ENCODE assay signal across 1 cellular context in genomic region chr2:118632921-118633320, GRCh38.
TF ChIP-seq lines count a peak whose summit lies in the region.

No MANE protein-coding gene starts in this region.

TF ChIP-seq in K562, 482 proteins besides CTCF, POLR2A, EP300 and RAD21 (continued from another document):
- TF ChIP-seq MLX (CRISPR knock-in tag; conservative IDR thresholded peaks at IDR 0.05) (no peak), ZNF655 (CRISPR knock-in tag; IDR thresholded peaks at IDR 0.05) (no peak), GTF2B (IDR thresholded peaks at IDR 0.05; ENCODE audit: extremely low read depth, insufficient read length) (no peak), GATAD2A (IDR thresholded peaks at IDR 0.05) (no peak), HDAC8 (tag; IDR thresholded peaks at IDR 0.05) (no peak), NELFE (IDR thresholded peaks at IDR 0.05; ENCODE audit: insufficient read depth, insufficient read length) (no peak), C11orf30 (IDR thresholded peaks at IDR 0.05; ENCODE audit: low read depth) (no peak)
